ENCODE assay signal across 1 cellular context in genomic region chr5:174489920-174490597, GRCh38.
TF ChIP-seq lines count a peak whose summit lies in the region.

No MANE protein-coding gene starts in this region.

TF ChIP-seq in K562, 482 proteins besides CTCF, POLR2A, EP300 and RAD21 (continued from another document):
- no peak for TF ChIP-seq ZNF318 (IDR thresholded peaks at IDR 0.05; ENCODE audit: borderline replicate concordance in 1 of 2, low read depth in 1 of 2)
- TF ChIP-seq MEF2A (IDR thresholded peaks at IDR 0.05; ENCODE audit: control insufficient read depth, low read depth, low read length): no peak
